In genomic region chr7:106793015-106793651, GRCh38 we compare ENCODE assay signal across 8 cellular contexts.
DNase-seq lines count a peak whose midpoint lies in the region; ATAC-seq, FAIRE-seq and TF ChIP-seq lines count a peak whose summit lies in the region.
"Had no signal": no experiment of that assay in that cellular context is flagged by ENCODE, and none has a peak within 500 bp of the region (broad histone marks: within the 10 kb centered on the region; RNA-seq: fewer than 3 reads in every experiment).

No MANE protein-coding gene starts in this region.

- H3K36me3 Mint-ChIP-seq in Calu3 (ENCODE audit: insufficient read depth, unreplicated experiment) = no peaks in the 10 kb centered on the region
- no peaks in the 10 kb centered on the region for H3K36me3 Mint-ChIP-seq in progenitor cell of endocrine pancreas (ENCODE audit: insufficient read depth)

- no peaks in the 10 kb centered on the region for H3K4me1 ChIP-seq in HCT116 (ENCODE audit: control insufficient read depth in 1 of 2, insufficient read depth in 2 of 2, low read length in 2 of 2)

- H3K4me1 Mint-ChIP-seq in Calu3 (ENCODE audit: low read depth, unreplicated experiment) (no peaks in the 10 kb centered on the region), progenitor cell of endocrine pancreas (ENCODE audit: low read depth) (peaks cover 6% of the 10 kb centered on the region)

- BruUV-seq in Calu3 (replicated peaks; lab: Mats Ljungman, UMichigan) (no TSS peak), HCT116 (replicated peaks; lab: Mats Ljungman, UMichigan) (no TSS peak)

- no peak overlapping the region for H3K27ac ChIP-seq in HCT116 (ENCODE audit: low read depth, low read length)
- H3K27ac ChIP-seq in RWPE1 = no peak overlapping the region

- no peak overlapping the region for H3K4me2 ChIP-seq in HCT116 (ENCODE audit: low read length)

- DNase-seq in Calu3 = peak; percentile 53
- DNase-seq in HCT116 (ENCODE audit: low read depth, low spot score) = peak; percentile 38
- peak; percentile 59 for DNase-seq in RWPE1 (ENCODE audit: low spot score)
- no peak for DNase-seq in progenitor cell of endocrine pancreas (ENCODE audit: low spot score, unreplicated experiment)
- DNase-seq in SIG-M5 treated with dmso at 0.1 percent for 504 hours (lab: John Stamatoyannopoulos, UW; ENCODE audit: unreplicated experiment) = no peak
- no peak for DNase-seq in NCI-H446 treated with DMSO at 0.1 percent for 48 hours (lab: John Stamatoyannopoulos, UW)

- no peaks in the 10 kb centered on the region for H3K36me3 ChIP-seq in HCT116 (ENCODE audit: control insufficient read depth in 1 of 2, insufficient read depth in 2 of 2, low read length in 2 of 2)

- POLR2A ChIA-PET in HCT116 (lab: Charles Lee) (interaction anchor here (0.7 to 1.3 kb wide), 2 partner anchors 14 to 378 kb away, joined by 3 read pairs; no protein-coding TSS in a partner anchor), RWPE1 (lab: Yijun Ruan, JAX; ENCODE audit: low non-redundant PET) (no interaction called here)

- no peak for TF ChIP-seq POLR2A in HCT116 (IDR thresholded peaks at IDR 0.05; ENCODE audit: borderline replicate concordance, extremely low read depth, insufficient read depth, insufficient read length)

- no peaks in the 10 kb centered on the region for H3K9me2 ChIP-seq in HCT116 (ENCODE audit: insufficient read depth)

- H4K20me1 ChIP-seq in HCT116 (ENCODE audit: insufficient read depth) = no peaks in the 10 kb centered on the region

- H3K4me3 Mint-ChIP-seq in Calu3 (ENCODE audit: low read depth, unreplicated experiment) (no peak overlapping the region), progenitor cell of endocrine pancreas (ENCODE audit: low read depth) (no peak overlapping the region)

- CTCF ChIA-PET in Calu3 (lab: Charles Lee) (interaction anchor here (1.2 to 1.3 kb wide), 2 partner anchors 154 to 357 kb away, joined by 4 read pairs; no protein-coding TSS in a partner anchor), HCT116 (lab: Charles Lee) (interaction anchor here (1.0 to 2.5 kb wide), 12 partner anchors 9 to 1086 kb away, joined by 3 to 22 read pairs (median 5); no protein-coding TSS in a partner anchor), RWPE1 (lab: Yijun Ruan, JAX) (interaction anchor here (0.6 to 2.2 kb wide), 17 partner anchors 8 to 1082 kb away, joined by 3 to 10 read pairs (median 3); partner anchors contain the start of gene CBLL1)

- intact Hi-C loops in Calu3 (cut with micrococcal nuclease; ENCODE audit: unreplicated experiment) (loop anchor here (1.0 to 10.0 kb wide), 2 partner anchors 152 to 357 kb away; no protein-coding TSS in a partner anchor), HCT116 (cut with micrococcal nuclease) (loop anchor here (1.0 to 10.0 kb wide), 5 partner anchors 154 to 1354 kb away; no protein-coding TSS in a partner anchor)

- H3K9ac ChIP-seq in HCT116 (ENCODE audit: low read length) = no peak overlapping the region

- TF ChIP-seq CTCF in Calu3 (IDR thresholded peaks at IDR 0.05; ENCODE audit: unreplicated experiment) = peak; percentile 62
- peak; percentile 57 to 78 (median 70); a peak in 5 of 6 replicates for TF ChIP-seq CTCF in HCT116 (IDR thresholded peaks at IDR 0.05 in 2 of 3, conservative IDR thresholded peaks at IDR 0.05 in 1 of 3; ENCODE audit: borderline replicate concordance in 1 of 3, insufficient read depth in 1 of 3, low read depth in 2 of 3, low read length in 2 of 3)
- TF ChIP-seq CTCF in RWPE1 (conservative IDR thresholded peaks at IDR 0.05; ENCODE audit: low read depth) = peak; percentile 80
- TF ChIP-seq CTCF in progenitor cell of endocrine pancreas (IDR thresholded peaks at IDR 0.05; ENCODE audit: unreplicated experiment) = peak; percentile 81

- FAIRE-seq in endometrium (lab: Jason Lieb, UNC) = peak; percentile 72
- FAIRE-seq: TTC549 had no signal

- H3K9me3 Mint-ChIP-seq in Calu3 (ENCODE audit: low read depth, unreplicated experiment) = peaks cover 2% of the 10 kb centered on the region
- peaks cover 6% of the 10 kb centered on the region for H3K9me3 Mint-ChIP-seq in progenitor cell of endocrine pancreas (ENCODE audit: low read depth)

- H3K27me3 Mint-ChIP-seq in Calu3 (ENCODE audit: unreplicated experiment) = no peaks in the 10 kb centered on the region
- peaks cover 10% of the 10 kb centered on the region for H3K27me3 Mint-ChIP-seq in progenitor cell of endocrine pancreas

- ATAC-seq in HCT116 = peak; percentile 69

- no peaks in the 10 kb centered on the region for H3K27me3 ChIP-seq in HCT116 (ENCODE audit: insufficient read depth, low read length)

- peak overlapping the region; percentile 13 for H2AFZ ChIP-seq in HCT116 (ENCODE audit: low read depth, low read length, poor library complexity, severe bottlenecking)

- RAD21 ChIA-PET in HCT116 (lab: Charles Lee; ENCODE audit: low non-redundant PET in 1 of 2, low total read pairs in 2 of 2, uncharacterized antibody in 2 of 2, unreplicated experiment in 2 of 2) = no interaction called here

- H3K79me2 ChIP-seq in HCT116 (ENCODE audit: insufficient read depth, low read length) = no peaks in the 10 kb centered on the region

- H3K4me3 ChIP-seq in HCT116 (replicated peaks in 1 of 2; ENCODE audit: low read depth in 1 of 2, low read length in 2 of 2) = no peak overlapping the region

- peak; percentile 89 for TF ChIP-seq RAD21 in HCT116 (IDR thresholded peaks at IDR 0.05; ENCODE audit: low read depth)

- H3K9me3 ChIP-seq in HCT116 (ENCODE audit: control insufficient read depth in 1 of 2, insufficient read depth in 1 of 2, low read depth in 1 of 2, low read length in 2 of 2) = no peaks in the 10 kb centered on the region

- no peak overlapping the region for H3K27ac Mint-ChIP-seq in Calu3 (ENCODE audit: unreplicated experiment)
- H3K27ac Mint-ChIP-seq in progenitor cell of endocrine pancreas = no peak overlapping the region

TF ChIP-seq in HCT116, 20 proteins besides CTCF, POLR2A, EP300 and RAD21:
- TF ChIP-seq SRF (IDR thresholded peaks at IDR 0.05; ENCODE audit: low read depth) (0 out of 2 replicates have a peak, but pooled peaks have one; percentile 16), CBX3 (IDR thresholded peaks at IDR 0.05; ENCODE audit: low read depth) (no peak)

Comparison
In these comparisons a context has a peak if more than half of its experiments do, and no peak if none do; other contexts are left out.
1. DNase-seq: peak in Calu3 (single experiment), HCT116 (single experiment) and RWPE1 (single experiment); none in progenitor cell of endocrine pancreas (single experiment), SIG-M5 treated with dmso at 0.1 percent for 504 hours (single experiment) and NCI-H446 treated with DMSO at 0.1 percent for 48 hours (single experiment).
2. Peak in every context shown above with its lines, with median percentiles within 50 percentile points of each other: CTCF ChIP-seq.